ENCODE assay signal across 16 cellular contexts in the genomic region with DNA sequence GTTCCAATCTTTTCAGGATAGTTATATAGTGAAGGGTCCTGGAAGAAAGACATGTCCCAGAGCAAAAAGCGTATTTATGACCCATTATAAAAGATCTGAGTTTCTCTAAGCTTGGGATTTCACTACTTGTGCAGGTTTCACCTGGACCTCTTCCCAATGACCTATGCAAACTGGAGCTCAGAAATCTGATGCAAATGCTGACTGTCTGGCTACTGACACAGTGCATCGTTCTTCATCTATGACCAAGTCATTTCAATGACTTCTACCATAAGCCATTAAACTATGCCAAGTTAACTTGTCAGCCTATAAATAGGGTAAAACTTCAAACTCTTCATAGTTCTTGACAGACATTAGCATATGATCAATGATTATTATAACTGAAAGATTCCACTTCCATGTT. TPM values are rescaled to one million over a fixed set of nuclear protein-coding genes. Genes with fewer than 3 reads are reported as not detected.
DNase-seq lines count a peak whose midpoint lies in the region; ATAC-seq and TF ChIP-seq lines count a peak whose summit lies in the region.
"Had no signal": no experiment of that assay in that cellular context is flagged by ENCODE, and none has a peak within 500 bp of the region (broad histone marks: within the 10 kb centered on the region; RNA-seq: fewer than 3 reads in every experiment).

No MANE protein-coding gene starts in this region.

- no TSS peak for BruUV-seq in IMR-90 (replicated peaks; lab: Mats Ljungman, UMichigan)

- no peak overlapping the region for H2BK15ac ChIP-seq in IMR-90 (ENCODE audit: low read depth, low read length)

- H3K4me1 Mint-ChIP-seq in dendritic cell treated with granulocyte-macrophage colony-stimulating factor and Interleukin-4, amounts not matched to agents 40 ng/mL and 50 ng/mL, for 4 days (ENCODE audit: low read depth): peaks cover 36% of the 10 kb centered on the region
- peaks cover 14% of the 10 kb centered on the region for H3K4me1 Mint-ChIP-seq in nephron progenitor cell
- H3K4me1 Mint-ChIP-seq in T-helper 2 cell treated with Interferon-gamma antibody and Interleukin-4, amounts not matched to agents 5 μg/mL and 100 μg/mL, for 36 hours (ENCODE audit: low read depth): peaks cover 28% of the 10 kb centered on the region

- H3K18ac ChIP-seq in IMR-90 (ENCODE audit: low read depth, low read length): no peak overlapping the region

- no peak overlapping the region for H4K8ac ChIP-seq in IMR-90 (ENCODE audit: low read depth in 2 of 2, low read length in 2 of 2)

- no peak overlapping the region for H3K56ac ChIP-seq in IMR-90 (ENCODE audit: extremely low read depth, insufficient read depth, low read length)

- H2AK9ac ChIP-seq in IMR-90 (replicated peaks; ENCODE audit: low read depth, low read length, poor library complexity): no peak overlapping the region

- CTCF ChIA-PET in IMR-90 (lab: Yijun Ruan, JAX): no interaction called here

- POLR2A ChIA-PET in IMR-90 (lab: Charles Lee; ENCODE audit: unreplicated experiment): no interaction called here

- no peak overlapping the region for H2BK5ac ChIP-seq in IMR-90 (ENCODE audit: low read depth, low read length, poor library complexity, severe bottlenecking)

- peaks cover 9% of the 10 kb centered on the region for H3K9me1 ChIP-seq in IMR-90 (ENCODE audit: insufficient read depth, low read length)

- H2AK5ac ChIP-seq in IMR-90 (ENCODE audit: low read depth, low read length): no peak overlapping the region

- no peak for ATAC-seq in IMR-90 (ENCODE audit: low read depth)
- ATAC-seq: GM23338 had no signal

- H4K20me1 ChIP-seq in IMR-90 (ENCODE audit: insufficient read depth, low read length): peaks cover 13% of the 10 kb centered on the region; the same call in 1 of the 2 replicates

- no peak overlapping the region for H3K27ac ChIP-seq in IMR-90 (ENCODE audit: insufficient read depth, low read length)
- H3K27ac ChIP-seq: 22Rv1, BLaER1 had no signal

- H3K9me3 Mint-ChIP-seq in dendritic cell treated with granulocyte-macrophage colony-stimulating factor and Interleukin-4, amounts not matched to agents 40 ng/mL and 50 ng/mL, for 4 days: no peaks in the 10 kb centered on the region
- peaks cover 39% of the 10 kb centered on the region for H3K9me3 Mint-ChIP-seq in nephron progenitor cell
- no peaks in the 10 kb centered on the region for H3K9me3 Mint-ChIP-seq in T-helper 2 cell treated with Interferon-gamma antibody and Interleukin-4, amounts not matched to agents 5 μg/mL and 100 μg/mL, for 36 hours
- H3K9me3 Mint-ChIP-seq: GM23338, H9, HFFc6 had no signal

- in situ Hi-C loops in IMR-90 (cut with MboI; ENCODE audit: low sequenced_read_pairs): loop anchor here (10.0 kb wide), 1 partner anchor 346 kb away; no protein-coding TSS in a partner anchor

- H3K27me3 ChIP-seq in BE2C (no peaks in the 10 kb centered on the region), IMR-90 (ENCODE audit: control insufficient read depth, insufficient read depth, low read length) (no peaks in the 10 kb centered on the region)
- H3K27me3 ChIP-seq: BLaER1 had no signal

- H2BK20ac ChIP-seq in IMR-90 (ENCODE audit: low read depth, low read length): no peak overlapping the region

- H2AFZ ChIP-seq in IMR-90 (replicated peaks; ENCODE audit: low read length, poor library complexity): no peak overlapping the region
- H2AFZ ChIP-seq: GM23338 had no signal

- H3K27me3 Mint-ChIP-seq in dendritic cell treated with granulocyte-macrophage colony-stimulating factor and Interleukin-4, amounts not matched to agents 40 ng/mL and 50 ng/mL, for 4 days: no peaks in the 10 kb centered on the region
- H3K27me3 Mint-ChIP-seq in nephron progenitor cell (ENCODE audit: low read depth, poor library complexity): no peaks in the 10 kb centered on the region
- H3K27me3 Mint-ChIP-seq in T-helper 2 cell treated with Interferon-gamma antibody and Interleukin-4, amounts not matched to agents 5 μg/mL and 100 μg/mL, for 36 hours (ENCODE audit: low read depth): no peaks in the 10 kb centered on the region
- H3K27me3 Mint-ChIP-seq: CD4-positive, CD25-positive, alpha-beta regulatory T cell had no signal

- peak overlapping the region; percentile 30 for H3K27ac Mint-ChIP-seq in dendritic cell treated with granulocyte-macrophage colony-stimulating factor and Interleukin-4, amounts not matched to agents 40 ng/mL and 50 ng/mL, for 4 days
- H3K27ac Mint-ChIP-seq in nephron progenitor cell: peak overlapping the region; percentile 6
- no peak overlapping the region for H3K27ac Mint-ChIP-seq in T-helper 2 cell treated with Interferon-gamma antibody and Interleukin-4, amounts not matched to agents 5 μg/mL and 100 μg/mL, for 36 hours
- H3K27ac Mint-ChIP-seq: CD4-positive, CD25-positive, alpha-beta regulatory T cell had no signal

- no peak overlapping the region for H2BK120ac ChIP-seq in IMR-90 (ENCODE audit: low read depth, low read length)

- H3K4me2 ChIP-seq in IMR-90 (ENCODE audit: low read depth, low read length): no peak overlapping the region
- H3K4me2 ChIP-seq: BLaER1, GM23338 had no signal

- peak overlapping the region; percentile 12; the same call in 1 of the 2 replicates for H4K5ac ChIP-seq in IMR-90 (ENCODE audit: low read depth, low read length)

- no peak overlapping the region for H3K4me3 Mint-ChIP-seq in dendritic cell treated with granulocyte-macrophage colony-stimulating factor and Interleukin-4, amounts not matched to agents 40 ng/mL and 50 ng/mL, for 4 days
- H3K4me3 Mint-ChIP-seq in nephron progenitor cell: no peak overlapping the region
- H3K4me3 Mint-ChIP-seq in T-helper 2 cell treated with Interferon-gamma antibody and Interleukin-4, amounts not matched to agents 5 μg/mL and 100 μg/mL, for 36 hours: no peak overlapping the region
- H3K4me3 Mint-ChIP-seq: CD4-positive, CD25-positive, alpha-beta regulatory T cell; GM23338; H9; HFFc6 had no signal

- DNase-seq in BE2C: no peak
- DNase-seq in IMR-90: no peak
- no peak for DNase-seq in nephron progenitor cell
- DNase-seq in NOMO-1 treated with dmso at 0.1 percent for 144 hours (lab: John Stamatoyannopoulos, UW; ENCODE audit: unreplicated experiment): no peak
- no peak for DNase-seq in SK-N-DZ (ENCODE audit: low spot score)
- no peak for DNase-seq in T-helper 2 cell treated with Interferon-gamma antibody and Interleukin-4, amounts not matched to agents 5 μg/mL and 100 μg/mL, for 36 hours (ENCODE audit: low spot score)
- no peak for DNase-seq in GM19240 (ENCODE audit: insufficient read length, low spot score)
- DNase-seq: CD4-positive, CD25-positive, alpha-beta regulatory T cell; DMS53; GF-D8; H9; HFFc6 had no signal

- H3K9me3 ChIP-seq in BE2C (no peaks in the 10 kb centered on the region), IMR-90 (ENCODE audit: control insufficient read depth, insufficient read depth, low read length) (0 out of 2 replicates have a peak, but pooled peaks cover 2% of the 10 kb centered on the region)

- H3K4ac ChIP-seq in IMR-90 (ENCODE audit: low read depth, low read length): no peak overlapping the region

- 100% methylated on average over 1 of the region's 2 CpGs; no CpG with 5 or more reads in 1 of the 2 experiments for WGBS in IMR-90 (ENCODE audit: extremely low coverage in 2 of 2, insufficient read length in 1 of 2), 2 experiments

- no peak overlapping the region for H3K23ac ChIP-seq in IMR-90 (ENCODE audit: low read depth, low read length)

- H3K9ac ChIP-seq in IMR-90 (ENCODE audit: low read depth, low read length): no peak overlapping the region
- H3K9ac ChIP-seq: BLaER1 had no signal

- no peak for TF ChIP-seq RAD21 in IMR-90 (IDR thresholded peaks at IDR 0.05; ENCODE audit: low read length)

- intact Hi-C loops in IMR-90 (cut with micrococcal nuclease): loop anchor here (10.0 kb wide), 1 partner anchor 116 kb away; no protein-coding TSS in a partner anchor
- intact Hi-C loops in dendritic cell treated with granulocyte-macrophage colony-stimulating factor and Interleukin-4, amounts not matched to agents 40 ng/mL and 50 ng/mL, for 4 days (cut with micrococcal nuclease): no loop called here

- no peak for TF ChIP-seq CTCF in BE2C (IDR thresholded peaks at IDR 0.05; ENCODE audit: low read depth, low read length)
- TF ChIP-seq CTCF in IMR-90 (conservative IDR thresholded peaks at IDR 0.05; ENCODE audit: low read depth, low read length): no peak
- TF ChIP-seq CTCF in nephron progenitor cell (IDR thresholded peaks at IDR 0.05): no peak

- no peak for TF ChIP-seq POLR2A in IMR-90 (IDR thresholded peaks at IDR 0.05; ENCODE audit: low read depth, low read length)

- H3K14ac ChIP-seq in IMR-90 (replicated peaks; ENCODE audit: low read depth, low read length): no peak overlapping the region

- H4K91ac ChIP-seq in IMR-90 (ENCODE audit: insufficient read depth, low read depth, low read length): peak overlapping the region; percentile 49; the same call in 1 of the 2 replicates

- peaks cover 14 to 60% of the 10 kb centered on the region in 2 experiments for H3K79me1 ChIP-seq in IMR-90 (ENCODE audit: low read depth in 1 of 2, low read length in 2 of 2)

- H3K36me3 ChIP-seq in BE2C (no peaks in the 10 kb centered on the region), IMR-90 (ENCODE audit: control insufficient read depth, insufficient read depth, low read length) (no peaks in the 10 kb centered on the region)

- peak overlapping the region; percentile 21 for H3K4me3 ChIP-seq in BE2C (ENCODE audit: low read depth, low read length)
- H3K4me3 ChIP-seq in IMR-90 (ENCODE audit: insufficient read depth, low read depth, low read length): no peak overlapping the region
- H3K4me3 ChIP-seq: BLaER1, GM23338 had no signal

- H3K36me3 Mint-ChIP-seq in dendritic cell treated with granulocyte-macrophage colony-stimulating factor and Interleukin-4, amounts not matched to agents 40 ng/mL and 50 ng/mL, for 4 days (ENCODE audit: low read depth): peaks cover 14% of the 10 kb centered on the region
- H3K36me3 Mint-ChIP-seq in nephron progenitor cell (ENCODE audit: low read depth): peaks cover 80% of the 10 kb centered on the region
- H3K36me3 Mint-ChIP-seq in T-helper 2 cell treated with Interferon-gamma antibody and Interleukin-4, amounts not matched to agents 5 μg/mL and 100 μg/mL, for 36 hours (ENCODE audit: low read depth): peaks cover 26% of the 10 kb centered on the region

- H3K4me1 ChIP-seq in BE2C: no peaks in the 10 kb centered on the region; the same call in 1 of the 2 replicates
- no peaks in the 10 kb centered on the region; the same call in 1 of the 2 replicates for H3K4me1 ChIP-seq in IMR-90 (ENCODE audit: control insufficient read depth, insufficient read depth, low read length)

- dilution Hi-C loops in IMR-90 (cut with HindIII; ENCODE audit: low sequenced_read_pairs, unreplicated experiment): no loop called here

TF ChIP-seq in IMR-90, 13 proteins besides CTCF, POLR2A, EP300 and RAD21 (continues in another document):
- no peak for TF ChIP-seq NFE2L2 (IDR thresholded peaks at IDR 0.05; ENCODE audit: low read depth, low read length)
- no peak for TF ChIP-seq CHD1 (IDR thresholded peaks at IDR 0.05; ENCODE audit: low read depth, low read length)

RNA-seq across cellular contexts. Expression of a gene that starts 11.1 kb away (rescaled TPM):
- 10.4 TPM for polyA plus RNA-seq in BE2C (2012; ENCODE audit: insufficient read depth, insufficient read length, low read depth)
- 32.3 and 53.3 TPM in 2 replicates for total RNA-seq in IMR-90 (2012; rRNA removed)
- polyA plus RNA-seq in IMR-90 (2012; rRNA removed): 7.9 and 9.6 TPM in 2 replicates
- polyA plus RNA-seq in IMR-90 (2012; cell fraction: cytosol; rRNA removed): 1.5 and 2.2 TPM in 2 replicates
- polyA plus RNA-seq in IMR-90 (2012; cell fraction: nucleus; rRNA removed; ENCODE audit: low replicate concordance): 1.3 and 8.4 TPM in 2 replicates
- 13.9 and 15.9 TPM in 2 replicates for polyA plus RNA-seq in SK-N-DZ (2014; cell fraction: cytosol; rRNA removed)
- 11.3 and 12.9 TPM in 2 replicates for polyA plus RNA-seq in SK-N-DZ (2014; cell fraction: nucleus; rRNA removed)
